29 cellular contexts compared by ENCODE assay signal in the genomic region with DNA sequence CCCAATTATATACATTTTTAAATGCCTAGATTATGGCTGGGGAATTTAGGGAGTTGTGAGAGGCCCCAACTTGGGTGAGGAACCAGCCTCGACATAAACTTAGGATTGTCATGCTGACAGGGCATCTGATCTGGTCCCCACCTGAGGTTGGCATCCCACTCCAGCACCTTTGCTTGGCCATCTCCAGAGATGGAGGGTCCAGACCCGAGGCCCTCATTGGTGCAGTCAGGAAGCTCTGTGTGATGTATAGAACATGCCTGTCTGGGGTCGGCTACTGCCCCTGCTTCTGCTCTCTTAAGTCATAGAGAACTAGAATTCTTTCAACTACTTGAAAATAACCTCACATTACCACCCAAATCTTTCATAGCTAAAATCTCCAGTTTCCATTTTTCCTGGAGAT.
"Had no signal": no experiment of that assay in that cellular context is flagged by ENCODE, and none has a peak within 500 bp of the region (broad histone marks: within the 10 kb centered on the region; RNA-seq: fewer than 3 reads in every experiment).

No MANE protein-coding gene starts in this region.

- H3K36me3 Mint-ChIP-seq: stimulated activated effector memory CD8-positive, alpha-beta T cell treated with anti-CD3 and anti-CD28 coated beads, Interleukin-12 subunit alpha, Interleukin-12 subunit beta, amount 100 ng/mL, for 72 hours; stimulated activated memory B cell treated with anti-CD40 and anti-IgM and Interleukin-4, amounts not matched to agents 10 μg/mL and 1 μg/mL and 100 μg/mL, for 72 hours; stimulated activated naive B cell treated with anti-CD40 and anti-IgM and Interleukin-4, amounts not matched to agents 10 μg/mL and 1 μg/mL and 100 μg/mL, for 72 hours; type B pancreatic cell had no signal

- H3K9me3 ChIP-seq: suprapubic skin, testis, thoracic aorta, thyroid gland, tibial artery, tibial nerve, transverse colon, upper lobe of left lung, upper lobe of right lung, uterus, vagina had no signal

- H3K9me3 Mint-ChIP-seq: stimulated activated effector memory CD8-positive, alpha-beta T cell treated with anti-CD3 and anti-CD28 coated beads, Interleukin-12 subunit alpha, Interleukin-12 subunit beta, amount 100 ng/mL, for 72 hours; stimulated activated memory B cell treated with anti-CD40 and anti-IgM and Interleukin-4, amounts not matched to agents 10 μg/mL and 1 μg/mL and 100 μg/mL, for 72 hours; stimulated activated naive B cell treated with anti-CD40 and anti-IgM and Interleukin-4, amounts not matched to agents 10 μg/mL and 1 μg/mL and 100 μg/mL, for 72 hours; stimulated activated naive CD8-positive, alpha-beta T cell treated with anti-CD3 and anti-CD28 coated beads, Interleukin-15, amount 100 ng/mL, for 72 hours; stimulated activated naive CD8-positive, alpha-beta T cell treated with anti-CD3 and anti-CD28 coated beads, Interleukin-15, Interleukin-2, amounts not matched to agents 100 ng/mL and 50 ng/mL, for 24 hours; type B pancreatic cell had no signal

- H3K27ac ChIP-seq: stomach, suprapubic skin, testis, thoracic aorta, thyroid gland, tibial artery, tibial nerve, transverse colon, upper lobe of left lung, upper lobe of right lung, uterus, vagina had no signal

- H3K27me3 Mint-ChIP-seq: stimulated activated memory B cell treated with anti-CD40 and anti-IgM and Interleukin-4, amounts not matched to agents 10 μg/mL and 1 μg/mL and 100 μg/mL, for 72 hours; stimulated activated naive CD8-positive, alpha-beta T cell treated with anti-CD3 and anti-CD28 coated beads, Interleukin-15, amount 100 ng/mL, for 72 hours; stimulated activated naive CD8-positive, alpha-beta T cell treated with anti-CD3 and anti-CD28 coated beads, Interleukin-15, Interleukin-2, amounts not matched to agents 100 ng/mL and 50 ng/mL, for 24 hours; type B pancreatic cell had no signal

- DNase-seq: stimulated activated CD4-positive, alpha-beta T cell treated with anti-CD3 and anti-CD28 coated beads, Interleukin-2, amount 100 ng/mL, for 48 hours; stimulated activated CD4-positive, alpha-beta T cell treated with anti-CD3 and anti-CD28 coated beads, Interleukin-4, amount 100 ng/mL, for 1 hour; stimulated activated CD4-positive, alpha-beta T cell treated with anti-CD3 and anti-CD28 coated beads, Interleukin-4, amount 100 ng/mL, for 24 hours; stimulated activated CD4-positive, alpha-beta T cell treated with anti-CD3 and anti-CD28 coated beads, Interleukin-4, amount 100 ng/mL, for 4 hours; stimulated activated CD8-positive, alpha-beta memory T cell treated with anti-CD3 and anti-CD28 coated beads, Interleukin-4, amount 100 ng/mL, for 48 hours; stimulated activated naive B cell treated with anti-CD40 and anti-IgM and Interleukin-4, amounts not matched to agents 10 μg/mL and 1 μg/mL and 100 μg/mL, for 72 hours; stimulated activated naive CD4-positive, alpha-beta T cell; stimulated activated naive CD4-positive, alpha-beta T cell treated with Interleukin-2 at 50 U/mL for 16 hours; stimulated activated naive CD8-positive, alpha-beta T cell treated with anti-CD3 and anti-CD28 coated beads, Interleukin-15, amount 100 ng/mL, for 72 hours; stimulated activated naive CD8-positive, alpha-beta T cell treated with anti-CD3 and anti-CD28 coated beads, Interleukin-15, Interleukin-2, amounts not matched to agents 100 U/mL and 50 U/mL, for 24 hours; stomach; substantia nigra; testis; thyroid gland; tibial artery; transverse colon; trophoblast cell; upper lobe of left lung; uterus had no signal

- FAIRE-seq: urothelium cell line had no signal

- H3K27ac Mint-ChIP-seq: stimulated activated effector memory CD8-positive, alpha-beta T cell treated with anti-CD3 and anti-CD28 coated beads, Interleukin-12 subunit alpha, Interleukin-12 subunit beta, amount 100 ng/mL, for 72 hours; stimulated activated memory B cell treated with anti-CD40 and anti-IgM and Interleukin-4, amounts not matched to agents 10 μg/mL and 1 μg/mL and 100 μg/mL, for 72 hours; stimulated activated naive B cell treated with anti-CD40 and anti-IgM and Interleukin-4, amounts not matched to agents 10 μg/mL and 1 μg/mL and 100 μg/mL, for 72 hours; stimulated activated naive CD8-positive, alpha-beta T cell treated with anti-CD3 and anti-CD28 coated beads, Interleukin-15, amount 100 ng/mL, for 72 hours; stimulated activated naive CD8-positive, alpha-beta T cell treated with anti-CD3 and anti-CD28 coated beads, Interleukin-15, Interleukin-2, amounts not matched to agents 100 ng/mL and 50 ng/mL, for 24 hours; type B pancreatic cell had no signal

- H3K4me1 ChIP-seq: stomach, suprapubic skin, testis, thyroid gland, tibial artery, tibial nerve, transverse colon, upper lobe of left lung, upper lobe of right lung, uterus, vagina had no signal

- H3K4me1 Mint-ChIP-seq: stimulated activated naive B cell treated with anti-CD40 and anti-IgM and Interleukin-4, amounts not matched to agents 10 μg/mL and 1 μg/mL and 100 μg/mL, for 72 hours; stimulated activated naive CD8-positive, alpha-beta T cell treated with anti-CD3 and anti-CD28 coated beads, Interleukin-15, amount 100 ng/mL, for 72 hours had no signal

- H3K4me3 ChIP-seq: stomach, suprapubic skin, testis, thoracic aorta, thyroid gland, tibial artery, tibial nerve, transverse colon, upper lobe of left lung, upper lobe of right lung, uterus, vagina had no signal

- H3K36me3 ChIP-seq: stomach, suprapubic skin, thoracic aorta, thyroid gland, tibial artery, tibial nerve, transverse colon, upper lobe of left lung, upper lobe of right lung, uterus, vagina had no signal

- ATAC-seq: stimulated activated effector memory CD8-positive, alpha-beta T cell treated with anti-CD3 and anti-CD28 coated beads, Interleukin-12 subunit alpha, Interleukin-12 subunit beta, amount 100 ng/mL, for 72 hours; stimulated activated memory B cell treated with anti-CD40 and anti-IgM and Interleukin-4, amounts not matched to agents 10 μg/mL and 1 μg/mL and 100 μg/mL, for 72 hours; stimulated activated naive B cell treated with anti-CD40 and anti-IgM and Interleukin-4, amounts not matched to agents 10 μg/mL and 1 μg/mL and 100 μg/mL, for 72 hours; stimulated activated naive CD8-positive, alpha-beta T cell treated with anti-CD3 and anti-CD28 coated beads, Interleukin-15, amount 100 ng/mL, for 72 hours; stimulated activated naive CD8-positive, alpha-beta T cell treated with anti-CD3 and anti-CD28 coated beads, Interleukin-15, Interleukin-2, amounts not matched to agents 100 U/mL and 50 U/mL, for 24 hours; upper lobe of right lung had no signal

- H3K27me3 ChIP-seq: stomach, suprapubic skin, testis, thyroid gland, tibial artery, tibial nerve, transverse colon, upper lobe of left lung, upper lobe of right lung, uterus, vagina had no signal

- H3K4me3 Mint-ChIP-seq: stimulated activated effector memory CD8-positive, alpha-beta T cell treated with anti-CD3 and anti-CD28 coated beads, Interleukin-12 subunit alpha, Interleukin-12 subunit beta, amount 100 ng/mL, for 72 hours; stimulated activated memory B cell treated with anti-CD40 and anti-IgM and Interleukin-4, amounts not matched to agents 10 μg/mL and 1 μg/mL and 100 μg/mL, for 72 hours; stimulated activated naive B cell treated with anti-CD40 and anti-IgM and Interleukin-4, amounts not matched to agents 10 μg/mL and 1 μg/mL and 100 μg/mL, for 72 hours; stimulated activated naive CD8-positive, alpha-beta T cell treated with anti-CD3 and anti-CD28 coated beads, Interleukin-15, amount 100 ng/mL, for 72 hours; stimulated activated naive CD8-positive, alpha-beta T cell treated with anti-CD3 and anti-CD28 coated beads, Interleukin-15, Interleukin-2, amounts not matched to agents 100 ng/mL and 50 ng/mL, for 24 hours; type B pancreatic cell had no signal
